ENCODE assay signal across 8 cellular contexts in the genomic region with DNA sequence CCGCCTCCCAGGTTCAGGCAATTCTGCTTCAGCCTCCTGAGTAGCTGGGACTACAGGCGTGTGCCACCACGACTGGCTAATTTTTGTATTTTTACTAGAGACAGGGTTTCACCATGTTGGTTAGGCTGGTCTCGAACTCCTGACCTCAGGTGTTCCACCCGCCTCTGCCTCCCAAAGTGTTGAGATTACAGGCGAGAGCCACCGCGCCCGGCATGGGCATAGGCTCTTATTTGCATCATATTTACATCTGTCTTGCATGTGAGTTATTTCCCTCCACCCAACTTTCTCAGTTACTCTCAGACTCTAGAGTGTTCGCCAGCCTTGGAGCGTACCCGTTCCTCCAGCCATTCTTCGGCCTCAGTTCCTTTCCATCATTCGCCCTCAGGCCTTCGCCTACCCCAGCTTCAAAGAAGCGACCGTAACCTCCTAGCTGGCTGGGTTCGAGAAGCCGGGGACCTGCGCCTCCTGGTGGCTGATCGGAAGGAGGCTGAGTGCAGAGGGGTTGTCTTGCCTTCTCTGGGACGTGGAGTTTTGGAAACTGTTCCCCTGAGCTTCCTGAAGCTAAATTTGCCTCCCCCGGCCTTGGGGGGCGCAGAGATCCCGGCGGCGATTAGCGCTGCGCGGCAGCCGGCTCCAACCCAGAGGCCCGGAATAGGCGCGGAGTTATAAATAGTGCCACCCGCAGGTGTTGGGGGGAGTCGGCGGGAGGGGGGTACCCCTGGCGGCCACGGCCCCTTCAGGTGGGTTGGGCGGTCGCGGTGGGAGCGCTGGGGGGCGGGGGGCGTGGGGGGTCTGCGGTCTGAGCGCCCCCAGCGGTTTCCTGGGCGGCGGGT. TPM values are rescaled to one million over a fixed set of nuclear protein-coding genes. Genes with fewer than 3 reads are reported as not detected.
A peak's percentile ranks its signal among the peaks of the same experiment; 100 is the strongest.
DNase-seq lines count a peak whose midpoint lies in the region; TF ChIP-seq lines count a peak whose summit lies in the region.

No MANE protein-coding gene starts in this region.

- H4K20me1 ChIP-seq in BLaER1 (no peaks in the 10 kb centered on the region), OCI-LY7 (ENCODE audit: insufficient read depth, low read length) (no peaks in the 10 kb centered on the region)

- BruUV-seq in OCI-LY7 (replicated peaks; lab: Mats Ljungman, UMichigan) = no TSS peak

- no peaks in the 10 kb centered on the region for H3K27me3 Mint-ChIP-seq in neural crest cell (ENCODE audit: low read depth)

- H3K4me3 Mint-ChIP-seq in neural crest cell = peak overlapping the region; percentile 81

- peak overlapping the region; percentile 73; the same call in 1 of the 2 replicates for H3K9ac ChIP-seq in BLaER1

- no peaks in the 10 kb centered on the region for H3K9me3 ChIP-seq in BLaER1
- no peaks in the 10 kb centered on the region for H3K9me3 ChIP-seq in HAP-1
- no peaks in the 10 kb centered on the region for H3K9me3 ChIP-seq in OCI-LY7 (ENCODE audit: low read length)
- no peaks in the 10 kb centered on the region for H3K9me3 ChIP-seq in tibial artery

- DNase-seq in HAP-1 (ENCODE audit: low spot score in 2 of 2) = peak; percentile 73 to 91
- peak; percentile 88 for DNase-seq in OCI-LY7 (ENCODE audit: low spot score)
- peak; percentile 52 for DNase-seq in activated T-helper 1 cell treated with Interleukin-2 at 50 U/mL for 16 hours (ENCODE audit: low read depth)
- peak; percentile 76 for DNase-seq in fibroblast of mammary gland (ENCODE audit: low read depth)
- DNase-seq in neural crest cell (ENCODE audit: low read depth, low spot score) = peak; percentile 74
- DNase-seq in tibial artery = peak; percentile 47 to 83
- DNase-seq in NCI-H2196 treated with DMSO at 0.1 percent for 48 hours (lab: John Stamatoyannopoulos, UW; ENCODE audit: unreplicated experiment) = no peak

- peaks cover 50% of the 10 kb centered on the region for H3K4me1 ChIP-seq in BLaER1
- H3K4me1 ChIP-seq in HAP-1 = peaks cover 17% of the 10 kb centered on the region
- peaks cover 52% of the 10 kb centered on the region for H3K4me1 ChIP-seq in OCI-LY7 (ENCODE audit: insufficient read depth, low read length, poor library complexity, severe bottlenecking)
- H3K4me1 ChIP-seq in tibial artery = peaks cover 0 to 25% (median 19%) of the 10 kb centered on the region in 4 donors

- H3K4me3 ChIP-seq in BLaER1 (peak overlapping the region; percentile 95), HAP-1 (peak overlapping the region; percentile 77), OCI-LY7 (ENCODE audit: low read depth, low read length, poor library complexity, severe bottlenecking) (peak overlapping the region; percentile 71), fibroblast of mammary gland (ENCODE audit: control insufficient read depth, low read depth, low read length) (peak overlapping the region; percentile 31), tibial artery (peak overlapping the region; percentile 87 to 96)

- H3K27ac Mint-ChIP-seq in neural crest cell (ENCODE audit: unreplicated experiment) = no peak overlapping the region

- H3K4me2 ChIP-seq in BLaER1 (peak overlapping the region; percentile 84), OCI-LY7 (ENCODE audit: low read length) (peak overlapping the region; percentile 79)

- in situ Hi-C loops in HAP-1 (cut with MboI; ENCODE audit: low sequenced_read_pairs) = loop anchor here (5.0 kb wide), 1 partner anchor 63 kb away; the partner anchor contains the start of gene EFNA4

- TF ChIP-seq CTCF in OCI-LY7 (conservative IDR thresholded peaks at IDR 0.05; ENCODE audit: low read length) (peak; percentile 97), fibroblast of mammary gland (conservative IDR thresholded peaks at IDR 0.05; ENCODE audit: control insufficient read depth, insufficient read depth, low read depth, low read length) (peak; percentile 93), neural crest cell (conservative IDR thresholded peaks at IDR 0.05) (peak; percentile 81), tibial artery (IDR thresholded peaks at IDR 0.05) (peak; percentile 65)

- peak overlapping the region; percentile 35 for H3K27ac ChIP-seq in BLaER1
- H3K27ac ChIP-seq in OCI-LY7 (ENCODE audit: low read depth, low read length, poor library complexity, severe bottlenecking) = peak overlapping the region; percentile 92
- peak overlapping the region; percentile 95 to 96 for H3K27ac ChIP-seq in tibial artery

- intact Hi-C loops in OCI-LY7 (cut with micrococcal nuclease; ENCODE audit: unreplicated experiment) (loop anchor here (1.0 kb wide), 3 partner anchors 16 to 38 kb away; partner anchors contain the start of genes CKS1B, FLAD1 and PYGO2), tibial artery (cut with DNase I; ENCODE audit: low total_unique reads) (loop anchor here (5.0 kb wide), 1 partner anchor 37 kb away; the partner anchor contains the start of gene PYGO2)

- no peaks in the 10 kb centered on the region for H3K9me2 ChIP-seq in OCI-LY7 (ENCODE audit: insufficient read depth, low read length)

- POLR2A ChIA-PET in OCI-LY7 (lab: Charles Lee) = interaction anchor here (0.6 to 1.5 kb wide), 4 partner anchors 16 to 43 kb away, joined by 3 to 4 read pairs (median 3); partner anchors contain the start of genes FLAD1 and PBXIP1

- peak overlapping the region; percentile 22; the same call in 1 of the 2 replicates for H2AFZ ChIP-seq in OCI-LY7 (ENCODE audit: low read length)

- H3K79me2 ChIP-seq in OCI-LY7 (ENCODE audit: insufficient read depth, low read depth, low read length) = peaks cover 10% of the 10 kb centered on the region; the same call in 1 of the 2 replicates

- 0 out of 2 replicates have a peak, but pooled peaks cover under 1% of the 10 kb centered on the region for H3K36me3 ChIP-seq in BLaER1
- H3K36me3 ChIP-seq in HAP-1 (replicated peaks) = no peaks in the 10 kb centered on the region
- peaks cover under 1% of the 10 kb centered on the region; the same call in 1 of the 2 replicates for H3K36me3 ChIP-seq in OCI-LY7 (ENCODE audit: insufficient read depth, low read length)
- no peaks in the 10 kb centered on the region for H3K36me3 ChIP-seq in tibial artery

- H3K36me3 Mint-ChIP-seq in neural crest cell (ENCODE audit: low read depth) = no peaks in the 10 kb centered on the region

- CTCF ChIA-PET in OCI-LY7 (lab: Charles Lee; ENCODE audit: unreplicated experiment) = interaction anchor here (0.6 to 1.1 kb wide), 4 partner anchors 11 to 63 kb away, joined by 4 to 11 read pairs (median 6); no protein-coding TSS in a partner anchor

- H3K4me1 Mint-ChIP-seq in neural crest cell = peaks cover 26% of the 10 kb centered on the region

- no peaks in the 10 kb centered on the region for H3K9me3 Mint-ChIP-seq in neural crest cell

- H3K27me3 ChIP-seq in BLaER1 = no peaks in the 10 kb centered on the region
- no peaks in the 10 kb centered on the region for H3K27me3 ChIP-seq in HAP-1 (ENCODE audit: low read depth)
- no peaks in the 10 kb centered on the region for H3K27me3 ChIP-seq in tibial artery

RNA-seq across cellular contexts. Expression of gene ZBTB7B, which starts 3.6 kb away (rescaled TPM):
- total RNA-seq in OCI-LY7 (2014; rRNA removed; shearing (Covaris generic)) = 14.2 and 16.3 TPM in 2 replicates
- total RNA-seq in OCI-LY7 (2022) = 22.2 and 23.2 TPM in 2 replicates
- 5.9 and 6.9 TPM in 2 replicates for total RNA-seq in neural crest cell

RNA-seq across cellular contexts. Expression of gene LENEP, which starts 5.6 kb away (rescaled TPM):
- 0.95 and 2.3 TPM in 2 replicates for total RNA-seq in OCI-LY7 (2014; rRNA removed; shearing (Covaris generic))
- total RNA-seq in OCI-LY7 (2022) (0.78 and 1.5 TPM in 2 replicates), neural crest cell (1.9 and 2.5 TPM in 2 replicates)

RNA-seq across cellular contexts. Expression of gene FLAD1, which starts 15.9 kb away (rescaled TPM):
- total RNA-seq in OCI-LY7 (2014; rRNA removed; shearing (Covaris generic)) = 52.7 and 55.7 TPM in 2 replicates
- total RNA-seq in OCI-LY7 (2022) (57.0 and 57.9 TPM in 2 replicates), neural crest cell (76.3 and 81.9 TPM in 2 replicates)

RNA-seq across cellular contexts. Expression of gene CKS1B, which starts 24.6 kb away (rescaled TPM):
- total RNA-seq in OCI-LY7 (2014; rRNA removed; shearing (Covaris generic)) = 149 and 204 TPM in 2 replicates
- total RNA-seq in OCI-LY7 (2022) = 230 and 260 TPM in 2 replicates
- total RNA-seq in neural crest cell = 211 and 217 TPM in 2 replicates

RNA-seq across cellular contexts. Expression of gene SHC1, which starts 28.5 kb away (rescaled TPM):
- 31.4 and 37.6 TPM in 2 replicates for total RNA-seq in OCI-LY7 (2014; rRNA removed; shearing (Covaris generic))
- total RNA-seq in OCI-LY7 (2022) = 77.4 and 84.0 TPM in 2 replicates
- 90.3 and 92.9 TPM in 2 replicates for total RNA-seq in neural crest cell

Comparison
In these comparisons a context has a peak if more than half of its experiments do, and no peak if none do; other contexts are left out.
1. H3K27ac ChIP-seq: peak in every context shown above with its lines; median percentile 96 in tibial artery; 92 in OCI-LY7; 35 in BLaER1.
2. H3K4me3 ChIP-seq: peak in every context shown above with its lines; median percentile 95 in BLaER1; 92 in tibial artery; 77 in HAP-1; 71 in OCI-LY7; 31 in fibroblast of mammary gland.